In genomic region chr13:114310961-114311360, GRCh38 we compare ENCODE assay signal across 16 cellular contexts.
"Had no signal": no experiment of that assay in that cellular context is flagged by ENCODE, and none has a peak within 500 bp of the region (broad histone marks: within the 10 kb centered on the region; RNA-seq: fewer than 3 reads in every experiment).

No MANE protein-coding gene starts in this region.

- DNase-seq: activated CD4-positive, alpha-beta T cell treated with anti-CD3 and anti-CD28 coated beads for 4 hours; activated CD8-positive, alpha-beta memory T cell treated with anti-CD3 and anti-CD28 coated beads, Interleukin-2, amount 50 U/mL, for 48 hours; activated naive CD8-positive, alpha-beta T cell treated with anti-CD3 and anti-CD28 coated beads for 36 hours; activated T-cell treated with anti-CD3 and anti-CD28 coated beads, Interleukin-2, amount 50 U/mL, for 72 hours; anterior cingulate cortex; effector memory CD8-positive, alpha-beta T cell; hypothalamus; kidney glomerular epithelial cell; mesendoderm; natural killer cell; nucleus accumbens; stimulated activated CD4-positive, alpha-beta T cell treated with anti-CD3 and anti-CD28 coated beads, Interleukin-2, amount 100 ng/mL, for 48 hours; T-helper 17 cell had no signal

- H3K27ac ChIP-seq: epithelial cell of prostate had no signal

- ATAC-seq: activated T-cell treated with anti-CD3 and anti-CD28 coated beads, Interleukin-2, amount 50 U/mL, for 72 hours; effector memory CD8-positive, alpha-beta T cell; natural killer cell; stimulated activated memory B cell treated with anti-CD40 and anti-IgM and Interleukin-4, amounts not matched to agents 10 μg/mL and 1 μg/mL and 100 μg/mL, for 72 hours; T-helper 17 cell; WTC11 had no signal
